In the genomic region with DNA sequence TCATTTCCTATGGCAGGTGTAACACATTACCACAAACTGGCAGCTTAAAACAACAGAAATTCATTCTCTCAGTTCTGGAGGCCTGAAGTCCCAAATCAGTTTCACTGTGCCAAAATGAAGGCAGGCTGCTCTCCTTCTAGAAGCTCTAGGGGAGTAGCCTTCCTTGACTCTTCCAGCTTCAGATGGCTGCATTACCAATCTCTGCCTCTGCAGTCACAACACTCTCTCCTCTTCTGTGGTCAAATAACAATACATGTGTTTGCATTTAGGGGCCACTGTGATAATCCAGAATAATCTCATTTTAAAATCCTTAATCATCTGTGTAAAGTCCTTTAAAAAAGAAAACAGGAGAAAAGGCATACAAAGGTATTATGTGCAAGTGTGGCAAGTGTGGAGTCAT, we compare ENCODE assay signal across 11 cellular contexts. TPM values are rescaled to one million over a fixed set of nuclear protein-coding genes. Genes with fewer than 3 reads are reported as not detected.
A peak's percentile ranks its signal among the peaks of the same experiment; 100 is the strongest.
DNase-seq lines count a peak whose midpoint lies in the region; ATAC-seq and TF ChIP-seq lines count a peak whose summit lies in the region.
"Had no signal": no experiment of that assay in that cellular context is flagged by ENCODE, and none has a peak within 500 bp of the region (broad histone marks: within the 10 kb centered on the region; RNA-seq: fewer than 3 reads in every experiment).

No MANE protein-coding gene starts in this region.

- H3K36me3 Mint-ChIP-seq in MCF 10A (ENCODE audit: insufficient read depth, unreplicated experiment), result no peaks in the 10 kb centered on the region
- H3K36me3 Mint-ChIP-seq: CD4-positive, CD25-positive, alpha-beta regulatory T cell had no signal

- H3K27ac Mint-ChIP-seq in MCF 10A (ENCODE audit: low read depth, unreplicated experiment), result no peak overlapping the region

- peak; percentile 30 for ATAC-seq in HG02678 (IDR thresholded peaks at IDR 0.05; ENCODE audit: unreplicated experiment)

- CTCF ChIA-PET in MCF 10A (lab: Yijun Ruan, JAX), result interaction anchor here (0.6 to 0.9 kb wide), 2 partner anchors 10 to 385 kb away, joined by 3 read pairs; no protein-coding TSS in a partner anchor

- no peak overlapping the region for H3K4me3 Mint-ChIP-seq in MCF 10A (ENCODE audit: unreplicated experiment)

- no peaks in the 10 kb centered on the region for H3K9me3 Mint-ChIP-seq in MCF 10A (ENCODE audit: unreplicated experiment)

- no TSS peak for BruUV-seq in MCF 10A (replicated peaks; lab: Mats Ljungman, UMichigan)

- peaks cover 12% of the 10 kb centered on the region for H3K4me1 Mint-ChIP-seq in MCF 10A (ENCODE audit: insufficient read depth, unreplicated experiment)

- intact Hi-C loops in MCF 10A (cut with micrococcal nuclease), result no loop called here

- POLR2A ChIA-PET in MCF 10A (lab: Yijun Ruan, JAX), result interaction anchor here (0.7 to 1.5 kb wide), 2 partner anchors 9 to 169 kb away, joined by 4 to 6 read pairs; no protein-coding TSS in a partner anchor

- TF ChIP-seq CTCF in GM12873 (IDR thresholded peaks at IDR 0.05; ENCODE audit: insufficient read depth, low read depth, low read length, missing control alignments), result peak; percentile 9
- TF ChIP-seq CTCF in MCF 10A (IDR thresholded peaks at IDR 0.05; ENCODE audit: unreplicated experiment), result no peak

- no peaks in the 10 kb centered on the region for H3K27me3 Mint-ChIP-seq in MCF 10A (ENCODE audit: insufficient read depth, unreplicated experiment)
- H3K27me3 Mint-ChIP-seq: CD4-positive, CD25-positive, alpha-beta regulatory T cell had no signal

- DNase-seq in RKO (ENCODE audit: low spot score) (peak; percentile 33), iPS-NIHi11 (ENCODE audit: low spot score) (peak; percentile 13), NCI-H2227 (lab: John Stamatoyannopoulos, UW; ENCODE audit: unreplicated experiment) (no peak), SKM-1 (lab: John Stamatoyannopoulos, UW; ENCODE audit: unreplicated experiment) (no peak), glomerular visceral epithelial cell (ENCODE audit: extremely low spot score) (no peak), MCF 10A (ENCODE audit: unreplicated experiment) (no peak)
- DNase-seq: CD4-positive, CD25-positive, alpha-beta regulatory T cell; erythroblast; NCI-H1694 had no signal

RNA-seq across cellular contexts. Expression of a gene that starts 7.8 kb away (rescaled TPM):
- 21.2 and 34.7 TPM in 2 replicates for total RNA-seq in MCF 10A (2022)

Comparison
In these comparisons a context has a peak if more than half of its experiments do, and no peak if none do; other contexts are left out.
1. DNase-seq: peak in RKO (single experiment) and iPS-NIHi11 (single experiment); none in NCI-H2227 (single experiment), SKM-1 (single experiment), glomerular visceral epithelial cell (single experiment) and MCF 10A (single experiment).